In genomic region chr19:21767065-21767800, GRCh38 we compare ENCODE assay signal across 8 cellular contexts. TPM values are rescaled to one million over a fixed set of nuclear protein-coding genes. Genes with fewer than 3 reads are reported as not detected.
DNase-seq lines count a peak whose midpoint lies in the region; ATAC-seq and TF ChIP-seq lines count a peak whose summit lies in the region.

Gene ZNF100 (minus strand): TSS chr19:21767579. CDS start chr19:21767429, 150 bp downstream.

- no peaks in the 10 kb centered on the region for H3K9me1 ChIP-seq in IMR-90 (ENCODE audit: insufficient read depth, low read length)

- peak within 1 kb of the TSS; percentile 97 for H2AFZ ChIP-seq in IMR-90 (replicated peaks; ENCODE audit: low read length, poor library complexity)
- H2AFZ ChIP-seq in PC-3 (ENCODE audit: low read length), result peak within 1 kb of the TSS; percentile 69; the same call in 1 of the 2 replicates

- H3K27me3 ChIP-seq in IMR-90 (ENCODE audit: control insufficient read depth, insufficient read depth, low read length) (no peaks in the 10 kb centered on the region), PC-3 (ENCODE audit: low read length) (no peaks in the 10 kb centered on the region), esophagus (ENCODE audit: control insufficient read depth in 1 of 2, insufficient read depth in 2 of 2, low read length in 2 of 2) (no peaks in the 10 kb centered on the region), mucosa of rectum (ENCODE audit: control insufficient read depth in 2 of 2, insufficient read depth in 2 of 2, low read length in 2 of 2) (no peaks in the 10 kb centered on the region)

- H4K20me1 ChIP-seq in IMR-90 (ENCODE audit: insufficient read depth, low read length), result no peaks in the 10 kb centered on the region
- H4K20me1 ChIP-seq in PC-3 (ENCODE audit: low read length), result no peaks in the 10 kb centered on the region

- peak within 1 kb of the TSS; percentile 75; the same call in 1 of the 2 replicates for H3K14ac ChIP-seq in IMR-90 (replicated peaks; ENCODE audit: low read depth, low read length)

- no peak within 1 kb of the TSS for H2BK15ac ChIP-seq in IMR-90 (ENCODE audit: low read depth, low read length)

- intact Hi-C loops in IMR-90 (cut with micrococcal nuclease) (loop anchor here (5.0 kb wide), 1 partner anchor 70 kb away; the partner anchor contains the start of gene ZNF43), PC-3 (cut with micrococcal nuclease) (no loop called here)

- TF ChIP-seq CTCF in IMR-90 (conservative IDR thresholded peaks at IDR 0.05; ENCODE audit: low read depth, low read length) (no peak), PC-3 (conservative IDR thresholded peaks at IDR 0.05; ENCODE audit: low read depth, low read length) (no peak)

- H3K9me2 ChIP-seq in PC-3 (replicated peaks; ENCODE audit: low read length), result no peaks in the 10 kb centered on the region

- DNase-seq in DMS114 treated with DMSO at 0.1 percent for 48 hours (lab: John Stamatoyannopoulos, UW; ENCODE audit: unreplicated experiment), result peak; percentile 92
- DNase-seq in IMR-90, result peak; percentile 90
- peak; percentile 53 for DNase-seq in PC-3
- peak; percentile 80 for DNase-seq in activated T-cell treated with anti-CD3 and anti-CD28 coated beads for 48 hours (ENCODE audit: low read depth)
- peak; percentile 72 to 73 for DNase-seq in stimulated activated CD8-positive, alpha-beta memory T cell treated with anti-CD3 and anti-CD28 coated beads, Interleukin-4, amount 100 ng/mL, for 4 hours (ENCODE audit: low read depth in 2 of 2, low spot score in 1 of 2)

- 0 out of 2 replicates have a peak within 1 kb of the TSS, but pooled peaks have one; percentile 40 for H3K23ac ChIP-seq in IMR-90 (ENCODE audit: low read depth, low read length)

- H3K4me2 ChIP-seq in IMR-90 (ENCODE audit: low read depth, low read length) (peak within 1 kb of the TSS; percentile 79), PC-3 (ENCODE audit: low read length) (peak within 1 kb of the TSS; percentile 6; the same call in 1 of the 2 replicates)

- H3K4me3 ChIP-seq in IMR-90 (ENCODE audit: insufficient read depth, low read depth, low read length) (peak within 1 kb of the TSS; percentile 94), PC-3 (ENCODE audit: low read length) (peak within 1 kb of the TSS; percentile 66), esophagus (ENCODE audit: low read depth in 1 of 2, low read length in 2 of 2) (peak within 1 kb of the TSS; percentile 95 to 97), mucosa of rectum (ENCODE audit: low read length in 2 of 2) (peak within 1 kb of the TSS; percentile 77 to 95)

- no peak within 1 kb of the TSS for H2BK120ac ChIP-seq in IMR-90 (ENCODE audit: low read depth, low read length)

- no peaks in the 10 kb centered on the region for H3F3A ChIP-seq in PC-3 (ENCODE audit: low read length, unreplicated experiment)

- CTCF ChIA-PET in IMR-90 (lab: Yijun Ruan, JAX) (interaction anchor here (1.6 kb wide), 1 partner anchor 11 kb away, joined by 5 read pairs; no protein-coding TSS in a partner anchor), PC-3 (lab: Charles Lee) (no interaction called here)

- H4K91ac ChIP-seq in IMR-90 (ENCODE audit: insufficient read depth, low read depth, low read length), result peak within 1 kb of the TSS; percentile 8; the same call in 1 of the 2 replicates

- H3K9ac ChIP-seq in IMR-90 (ENCODE audit: low read depth, low read length), result peak within 1 kb of the TSS; percentile 92
- peak within 1 kb of the TSS; percentile 41; the same call in 1 of the 2 replicates for H3K9ac ChIP-seq in PC-3 (ENCODE audit: low read length)
- H3K9ac ChIP-seq in mucosa of rectum (ENCODE audit: low read depth in 1 of 2, low read length in 2 of 2), result peak within 1 kb of the TSS; percentile 74 to 89

- H3K9me3 ChIP-seq in IMR-90 (ENCODE audit: control insufficient read depth, insufficient read depth, low read length) (no peaks in the 10 kb centered on the region), PC-3 (ENCODE audit: low read length) (peaks cover 22% of the 10 kb centered on the region; the same call in 1 of the 2 replicates), esophagus (ENCODE audit: control insufficient read depth in 2 of 2, insufficient read depth in 1 of 2, low read depth in 1 of 2, low read length in 1 of 2) (no peaks in the 10 kb centered on the region), mucosa of rectum (ENCODE audit: control insufficient read depth in 2 of 2, low read length in 2 of 2) (no peaks in the 10 kb centered on the region)

- peak within 1 kb of the TSS; percentile 22 for H2BK5ac ChIP-seq in IMR-90 (ENCODE audit: low read depth, low read length, poor library complexity, severe bottlenecking)

- POLR2A ChIA-PET in IMR-90 (lab: Charles Lee; ENCODE audit: unreplicated experiment) (interaction anchor here (0.5 to 0.6 kb wide), 2 partner anchors 18 to 198 kb away, joined by 3 to 4 read pairs; no protein-coding TSS in a partner anchor), PC-3 (lab: Charles Lee; ENCODE audit: unreplicated experiment) (no interaction called here)

- peak within 1 kb of the TSS; percentile 75 for H3K4ac ChIP-seq in IMR-90 (ENCODE audit: low read depth, low read length)

- no peaks in the 10 kb centered on the region for H3K79me2 ChIP-seq in PC-3 (ENCODE audit: low read length)

- H3K4me1 ChIP-seq in IMR-90 (ENCODE audit: control insufficient read depth, insufficient read depth, low read length) (no peaks in the 10 kb centered on the region), PC-3 (ENCODE audit: insufficient read depth, low read length) (no peaks in the 10 kb centered on the region), esophagus (ENCODE audit: control insufficient read depth in 2 of 2, insufficient read depth in 2 of 2, low read length in 1 of 2) (no peaks in the 10 kb centered on the region), mucosa of rectum (ENCODE audit: control insufficient read depth in 2 of 2, insufficient read depth in 2 of 2, low read length in 2 of 2) (peaks cover 0 to 4% of the 10 kb centered on the region in 2 donors)

- no peak for TF ChIP-seq RAD21 in IMR-90 (IDR thresholded peaks at IDR 0.05; ENCODE audit: low read length)

- BruUV-seq in IMR-90 (replicated peaks; lab: Mats Ljungman, UMichigan) (TSS peak; percentile 39), PC-3 (replicated peaks; lab: Mats Ljungman, UMichigan) (TSS peak; percentile 66)

- peak within 1 kb of the TSS; percentile 60 for H2AK9ac ChIP-seq in IMR-90 (replicated peaks; ENCODE audit: low read depth, low read length, poor library complexity)

- WGBS in IMR-90 (ENCODE audit: extremely low coverage in 2 of 2, insufficient read length in 1 of 2), 2 experiments, result 0% methylated on average over 17 of the region's 35 CpGs; no CpG with 5 or more reads in 1 of the 2 experiments
- WGBS in esophagus, 2 donors, result 0 to 1% methylated on average over 34 to 35 of the region's 35 CpGs

- H2BK20ac ChIP-seq in IMR-90 (ENCODE audit: low read depth, low read length), result no peak within 1 kb of the TSS

- H3K27ac ChIP-seq in IMR-90 (ENCODE audit: insufficient read depth, low read length) (peak within 1 kb of the TSS; percentile 73), PC-3 (ENCODE audit: low read length) (no peak within 1 kb of the TSS), esophagus (ENCODE audit: low read depth in 2 of 2, low read length in 1 of 2) (peak within 1 kb of the TSS; percentile 87 to 95), mucosa of rectum (ENCODE audit: low read depth in 2 of 2, low read length in 2 of 2) (peak within 1 kb of the TSS; percentile 82 to 89)

- peak within 1 kb of the TSS; percentile 57 for H3K56ac ChIP-seq in IMR-90 (ENCODE audit: extremely low read depth, insufficient read depth, low read length)

- H3K36me3 ChIP-seq in IMR-90 (ENCODE audit: control insufficient read depth, insufficient read depth, low read length) (peaks cover 13% of the 10 kb centered on the region), PC-3 (ENCODE audit: low read depth, low read length) (peaks cover 14% of the 10 kb centered on the region), esophagus (ENCODE audit: control insufficient read depth in 2 of 2, insufficient read depth in 2 of 2, low read length in 1 of 2) (no peaks in the 10 kb centered on the region), mucosa of rectum (ENCODE audit: control insufficient read depth in 2 of 2, insufficient read depth in 2 of 2, low read length in 2 of 2) (peaks cover 7 to 8% of the 10 kb centered on the region in 2 donors)

- peak; percentile 70; the same call in 1 of the 2 replicates for TF ChIP-seq POLR2A in IMR-90 (IDR thresholded peaks at IDR 0.05; ENCODE audit: low read depth, low read length)

- dilution Hi-C loops in IMR-90 (cut with HindIII; ENCODE audit: low sequenced_read_pairs, unreplicated experiment), result no loop called here

- ATAC-seq in GM21529 (IDR thresholded peaks at IDR 0.05; ENCODE audit: unreplicated experiment) (peak; percentile 94), IMR-90 (ENCODE audit: low read depth) (peak; percentile 99), PC-3 (peak; percentile 74)

- H3K18ac ChIP-seq in IMR-90 (ENCODE audit: low read depth, low read length), result peak within 1 kb of the TSS; percentile 25; the same call in 1 of the 2 replicates

- H4K8ac ChIP-seq in IMR-90 (ENCODE audit: low read depth in 2 of 2, low read length in 2 of 2), result peak within 1 kb of the TSS; percentile 40 to 53

- peak within 1 kb of the TSS; percentile 75; the same call in 1 of the 2 replicates for H4K5ac ChIP-seq in IMR-90 (ENCODE audit: low read depth, low read length)

- H2AK5ac ChIP-seq in IMR-90 (ENCODE audit: low read depth, low read length), result no peak within 1 kb of the TSS

- in situ Hi-C loops in IMR-90 (cut with MboI; ENCODE audit: low sequenced_read_pairs), result no loop called here

- peaks cover 0 to 4% of the 10 kb centered on the region in 2 experiments; a peak in 1 of 4 replicates for H3K79me1 ChIP-seq in IMR-90 (ENCODE audit: low read depth in 1 of 2, low read length in 2 of 2)

TF ChIP-seq in IMR-90, 13 proteins besides CTCF, POLR2A, EP300 and RAD21:
- TF ChIP-seq RFX5 (IDR thresholded peaks at IDR 0.05; ENCODE audit: low read depth, low read length) (no peak), MXI1 (IDR thresholded peaks at IDR 0.05; ENCODE audit: borderline replicate concordance, low read depth, low read length) (0 out of 2 replicates have a peak, but pooled peaks have one; percentile 49), MAZ (IDR thresholded peaks at IDR 0.05; ENCODE audit: borderline replicate concordance, low read depth, low read length) (no peak), BHLHE40 (IDR thresholded peaks at IDR 0.05; ENCODE audit: low read depth, low read length) (no peak)
TF ChIP-seq in IMR-90: peak in this region for 1.

RNA-seq across cellular contexts. Expression of gene ZNF100, which starts in this region (rescaled TPM):
- total RNA-seq in IMR-90 (2012; rRNA removed) (5.9 and 6.7 TPM in 2 replicates), PC-3 (2014; rRNA removed) (0.63 and 1.7 TPM in 2 replicates)
- polyA plus RNA-seq in IMR-90 (2012; rRNA removed) (1.6 and 2.2 TPM in 2 replicates), esophagus (1 to 10 TPM in 1 of 2 donors, under 1 TPM in 1; 0.87 to 1.4 TPM)
- polyA plus RNA-seq in IMR-90 (2012; cell fraction: cytosol; rRNA removed), result 0.08 and 0.21 TPM in 2 replicates
- polyA plus RNA-seq in IMR-90 (2012; cell fraction: nucleus; rRNA removed; ENCODE audit: low replicate concordance), result 0.70 and 6.2 TPM in 2 replicates

Comparison
In these comparisons a context has a peak if more than half of its experiments do, and no peak if none do; other contexts are left out.
1. H3K9ac ChIP-seq: peak in every context shown above with its lines; median percentile 92 in IMR-90; 82 in mucosa of rectum; 41 in PC-3.